11 cellular contexts compared by ENCODE assay signal in genomic region chr2:106098081-106098480, GRCh38.
A peak's percentile ranks its signal among the peaks of the same experiment; 100 is the strongest.
DNase-seq lines count a peak whose midpoint lies in the region; TF ChIP-seq lines count a peak whose summit lies in the region.
"Had no signal": no experiment of that assay in that cellular context is flagged by ENCODE, and none has a peak within 500 bp of the region (broad histone marks: within the 10 kb centered on the region; RNA-seq: fewer than 3 reads in every experiment).

No MANE protein-coding gene starts in this region.

- H3K27ac Mint-ChIP-seq in activated CD4-positive, alpha-beta T cell treated with anti-CD3 and anti-CD28 coated beads, Interleukin-2, amount 10 ng/mL, durations not matched to agents 24 days and 14 days: no peak overlapping the region
- no peak overlapping the region for H3K27ac Mint-ChIP-seq in neural crest cell (ENCODE audit: unreplicated experiment)

- peak; percentile 75 for DNase-seq in activated CD4-positive, alpha-beta T cell treated with anti-CD3 and anti-CD28 coated beads, Interleukin-2, amount 10 ng/mL, durations not matched to agents 24 days and 14 days
- no peak for DNase-seq in activated CD4-positive, alpha-beta T cell treated with anti-CD3 and anti-CD28 coated beads for 1 hour
- DNase-seq in MM.1S (no peak), cardiac fibroblast (ENCODE audit: low read depth in 2 of 2) (peak; percentile 10 to 32), neural crest cell (ENCODE audit: low read depth, low spot score) (no peak), NCI-H446 (lab: John Stamatoyannopoulos, UW) (no peak), NCI-H2171 treated with DMSO at 0.1 percent for 48 hours (lab: John Stamatoyannopoulos, UW) (no peak), mucosa of gallbladder (ENCODE audit: low spot score) (no peak)
- DNase-seq: body of pancreas; kidney glomerular epithelial cell; stimulated activated CD4-positive, alpha-beta T cell treated with anti-CD3 and anti-CD28 coated beads, Interleukin-4, amount 100 ng/mL, for 4 hours had no signal

- no peaks in the 10 kb centered on the region for H3K9me2 ChIP-seq in MM.1S (replicated peaks; ENCODE audit: insufficient read depth, low read length)

- peak; percentile 20; the same call in 1 of the 2 replicates for TF ChIP-seq CTCF in MM.1S (IDR thresholded peaks at IDR 0.05; ENCODE audit: low read length)
- peak; percentile 50 for TF ChIP-seq CTCF in cardiac fibroblast (IDR thresholded peaks at IDR 0.05; ENCODE audit: low read depth, low read length)
- peak; percentile 56 for TF ChIP-seq CTCF in neural crest cell (conservative IDR thresholded peaks at IDR 0.05)

- intact Hi-C loops in activated CD4-positive, alpha-beta T cell treated with anti-CD3 and anti-CD28 coated beads, Interleukin-2, amount 10 ng/mL, durations not matched to agents 24 days and 14 days (cut with micrococcal nuclease): loop anchor here (5.0 to 10.0 kb wide), 3 partner anchors 351 to 763 kb away; partner anchors contain the start of gene C2orf49

- H3K4me3 Mint-ChIP-seq in activated CD4-positive, alpha-beta T cell treated with anti-CD3 and anti-CD28 coated beads, Interleukin-2, amount 10 ng/mL, durations not matched to agents 24 days and 14 days: no peak overlapping the region
- H3K4me3 Mint-ChIP-seq in neural crest cell: no peak overlapping the region

- no peak overlapping the region for H3K27ac ChIP-seq in MM.1S (ENCODE audit: low read length)
- H3K27ac ChIP-seq: body of pancreas had no signal

- H3K4me1 ChIP-seq in MM.1S (ENCODE audit: low read length): no peaks in the 10 kb centered on the region
- H3K4me1 ChIP-seq: body of pancreas had no signal

- no peak overlapping the region for H3K4me3 ChIP-seq in MM.1S (ENCODE audit: low read length)
- H3K4me3 ChIP-seq in cardiac fibroblast (replicated peaks in 1 of 2; ENCODE audit: low read depth in 2 of 2, low read length in 2 of 2): no peak overlapping the region
- H3K4me3 ChIP-seq: body of pancreas had no signal

- H3K9me3 ChIP-seq in MM.1S (replicated peaks; ENCODE audit: insufficient read depth, low read length): no peaks in the 10 kb centered on the region
- H3K9me3 ChIP-seq: body of pancreas had no signal

- no peaks in the 10 kb centered on the region for H4K20me1 ChIP-seq in MM.1S (ENCODE audit: insufficient read depth, low read length)

- peaks cover 27% of the 10 kb centered on the region for H3K4me1 Mint-ChIP-seq in activated CD4-positive, alpha-beta T cell treated with anti-CD3 and anti-CD28 coated beads, Interleukin-2, amount 10 ng/mL, durations not matched to agents 24 days and 14 days
- H3K4me1 Mint-ChIP-seq in neural crest cell: peaks cover 8% of the 10 kb centered on the region

- H3K9ac ChIP-seq in MM.1S (ENCODE audit: low read length): no peak overlapping the region

- no peaks in the 10 kb centered on the region for H3K36me3 ChIP-seq in MM.1S (replicated peaks; ENCODE audit: insufficient read depth, low read length)

- H3K4me2 ChIP-seq in MM.1S (ENCODE audit: low read depth, low read length): no peak overlapping the region

- no peaks in the 10 kb centered on the region for H3K27me3 ChIP-seq in MM.1S (replicated peaks; ENCODE audit: insufficient read depth, low read length)
- H3K27me3 ChIP-seq: body of pancreas had no signal

- no peaks in the 10 kb centered on the region for H3K27me3 Mint-ChIP-seq in activated CD4-positive, alpha-beta T cell treated with anti-CD3 and anti-CD28 coated beads, Interleukin-2, amount 10 ng/mL, durations not matched to agents 24 days and 14 days
- no peaks in the 10 kb centered on the region for H3K27me3 Mint-ChIP-seq in neural crest cell (ENCODE audit: low read depth)

- H3K79me2 ChIP-seq in MM.1S (ENCODE audit: low read length): no peaks in the 10 kb centered on the region

- peaks cover 24% of the 10 kb centered on the region for H3K36me3 Mint-ChIP-seq in activated CD4-positive, alpha-beta T cell treated with anti-CD3 and anti-CD28 coated beads, Interleukin-2, amount 10 ng/mL, durations not matched to agents 24 days and 14 days (ENCODE audit: low read depth)
- H3K36me3 Mint-ChIP-seq in neural crest cell (ENCODE audit: low read depth): peaks cover 12% of the 10 kb centered on the region

- H3F3A ChIP-seq in MM.1S (ENCODE audit: insufficient read depth, low read length): no peaks in the 10 kb centered on the region

- H2AFZ ChIP-seq in MM.1S (ENCODE audit: low read length): no peak overlapping the region

- H3K9me3 Mint-ChIP-seq in activated CD4-positive, alpha-beta T cell treated with anti-CD3 and anti-CD28 coated beads, Interleukin-2, amount 10 ng/mL, durations not matched to agents 24 days and 14 days: no peaks in the 10 kb centered on the region
- H3K9me3 Mint-ChIP-seq in neural crest cell: no peaks in the 10 kb centered on the region

Comparison
In these comparisons a context has a peak if more than half of its experiments do, and no peak if none do; other contexts are left out.
1. DNase-seq: peak in activated CD4-positive, alpha-beta T cell treated with anti-CD3 and anti-CD28 coated beads, Interleukin-2, amount 10 ng/mL, durations not matched to agents 24 days and 14 days (single experiment) and cardiac fibroblast (2 of 2); none in activated CD4-positive, alpha-beta T cell treated with anti-CD3 and anti-CD28 coated beads for 1 hour (single experiment), MM.1S (single experiment), neural crest cell (single experiment), NCI-H446 (0 of 2), NCI-H2171 treated with DMSO at 0.1 percent for 48 hours (single experiment) and mucosa of gallbladder (single experiment).
2. Peak in every context shown above with its lines, with median percentiles within 50 percentile points of each other: CTCF ChIP-seq.